ENCODE assay signal across 21 cellular contexts in the genomic region with DNA sequence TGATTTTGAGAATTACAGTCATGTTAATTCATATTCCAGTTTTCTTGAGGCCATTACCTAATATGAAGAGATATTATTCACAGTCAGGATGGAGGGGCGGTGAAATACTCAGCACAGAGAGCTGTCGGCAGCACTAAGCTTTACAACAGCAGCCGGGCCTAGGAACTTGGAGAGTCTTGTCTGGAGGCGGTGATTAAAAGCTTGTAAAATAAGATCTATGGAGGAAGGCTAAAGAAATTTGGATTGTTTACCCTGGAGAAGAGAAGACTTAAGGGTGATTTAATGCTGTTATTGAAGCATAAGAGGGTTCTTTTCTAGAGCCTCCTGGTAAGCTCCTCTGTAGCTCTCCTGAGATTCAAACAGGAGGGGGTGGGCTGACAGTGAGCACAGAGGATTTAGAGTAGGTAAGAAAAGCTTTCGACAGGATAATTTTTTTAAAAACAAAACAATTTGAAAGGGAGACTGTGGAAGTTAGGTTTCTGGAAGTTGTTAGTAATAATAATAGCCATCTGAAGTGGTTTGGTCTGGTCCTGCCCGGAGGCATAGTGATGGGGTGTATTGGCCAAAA.
"Had no signal": no experiment of that assay in that cellular context is flagged by ENCODE, and none has a peak within 500 bp of the region (broad histone marks: within the 10 kb centered on the region; RNA-seq: fewer than 3 reads in every experiment).

No MANE protein-coding gene starts in this region.

- ATAC-seq: activated CD4-positive, CD25-positive, alpha-beta regulatory T cell treated with anti-CD3 and anti-CD28 coated beads, Interleukin-2, amount 50 U/mL, for 24 hours; activated CD8-positive, alpha-beta T cell treated with anti-CD3 and anti-CD28 coated beads, Interleukin-2, amount 10 ng/mL, durations not matched to agents 7 days and 5 days; activated T-cell treated with anti-CD3 and anti-CD28 coated beads, Interleukin-2, amount 50 U/mL, for 72 hours; foreskin keratinocyte; natural killer cell treated with Interleukin-12 subunit alpha and Interleukin-12 subunit beta and Interleukin-15 and Interleukin-18, amount 100 ng/mL, for 72 hours had no signal

- H3K36me3 Mint-ChIP-seq: natural killer cell treated with Interleukin-12 subunit alpha and Interleukin-12 subunit beta and Interleukin-15 and Interleukin-18, amount 100 ng/mL, for 72 hours had no signal

- H3K9me3 Mint-ChIP-seq: activated CD4-positive, alpha-beta T cell treated with anti-CD3 and anti-CD28 coated beads, Interleukin-2, amount 10 ng/mL, durations not matched to agents 7 days and 5 days; T-helper 1 cell treated with Interleukin-12 subunit alpha and Interleukin-12 subunit beta and Interleukin-4 antibody, amounts not matched to agents 30 μg/mL and 1 μg/mL, for 36 hours had no signal

- DNase-seq: activated CD4-positive, alpha-beta T cell treated with anti-CD3 and anti-CD28 coated beads, Interleukin-2, amount 10 ng/mL, durations not matched to agents 7 days and 5 days; activated CD8-positive, alpha-beta memory T cell treated with anti-CD3 and anti-CD28 coated beads, Interleukin-2, amount 50 U/mL, for 4 hours; activated CD8-positive, alpha-beta T cell treated with anti-CD3 and anti-CD28 coated beads, Interleukin-2, amount 10 ng/mL, durations not matched to agents 7 days and 5 days; activated effector memory CD4-positive, alpha-beta T cell treated with anti-CD3 and anti-CD28 coated beads, Interleukin-2, amount 50 U/mL, for 16 hours; activated naive CD4-positive, alpha-beta T cell treated with anti-CD3 and anti-CD28 coated beads, Interleukin-2, amount 50 U/mL, for 16 hours; activated T-cell treated with anti-CD3 and anti-CD28 coated beads, Interleukin-2, amount 50 U/mL, for 72 hours; aorta; brain microvascular endothelial cell; central memory CD4-positive, alpha-beta T cell; dorsolateral prefrontal cortex; foreskin keratinocyte; kidney; left ventricle myocardium inferior; occipital lobe; retina; stimulated activated CD4-positive, alpha-beta T cell treated with anti-CD3 and anti-CD28 coated beads, Interleukin-2, amount 100 ng/mL, for 24 hours; trophoblast cell had no signal

- H3K4me1 ChIP-seq: foreskin keratinocyte had no signal

- H3K4me3 ChIP-seq: dorsolateral prefrontal cortex, left ventricle myocardium inferior had no signal

- H3K27ac Mint-ChIP-seq: activated CD4-positive, alpha-beta T cell treated with anti-CD3 and anti-CD28 coated beads, Interleukin-2, amount 10 ng/mL, durations not matched to agents 7 days and 5 days; activated CD8-positive, alpha-beta T cell treated with anti-CD3 and anti-CD28 coated beads, Interleukin-2, amount 10 ng/mL, durations not matched to agents 7 days and 5 days; activated T-cell treated with anti-CD3 and anti-CD28 coated beads, Interleukin-2, amount 50 U/mL, for 72 hours; natural killer cell treated with Interleukin-12 subunit alpha and Interleukin-12 subunit beta and Interleukin-15 and Interleukin-18, amount 100 ng/mL, for 72 hours; stimulated activated naive CD8-positive, alpha-beta T cell treated with anti-CD3 and anti-CD28 coated beads, Interleukin-15, Interleukin-2, amounts not matched to agents 100 ng/mL and 50 ng/mL, for 24 hours; T-helper 1 cell treated with Interleukin-12 subunit alpha and Interleukin-12 subunit beta and Interleukin-4 antibody, amounts not matched to agents 30 μg/mL and 1 μg/mL, for 36 hours had no signal

- H3K27me3 Mint-ChIP-seq: activated CD4-positive, alpha-beta T cell treated with anti-CD3 and anti-CD28 coated beads, Interleukin-2, amount 10 ng/mL, durations not matched to agents 7 days and 5 days; natural killer cell treated with Interleukin-12 subunit alpha and Interleukin-12 subunit beta and Interleukin-15 and Interleukin-18, amount 100 ng/mL, for 72 hours; stimulated activated naive CD8-positive, alpha-beta T cell treated with anti-CD3 and anti-CD28 coated beads, Interleukin-15, Interleukin-2, amounts not matched to agents 100 ng/mL and 50 ng/mL, for 24 hours had no signal

- H3K36me3 ChIP-seq: brain microvascular endothelial cell, left ventricle myocardium inferior had no signal

- H3K4me1 Mint-ChIP-seq: activated CD4-positive, alpha-beta T cell treated with anti-CD3 and anti-CD28 coated beads, Interleukin-2, amount 10 ng/mL, durations not matched to agents 7 days and 5 days had no signal

- H3K27ac ChIP-seq: brain microvascular endothelial cell, dorsolateral prefrontal cortex, foreskin keratinocyte, left ventricle myocardium inferior had no signal

- H3K4me3 Mint-ChIP-seq: activated CD4-positive, alpha-beta T cell treated with anti-CD3 and anti-CD28 coated beads, Interleukin-2, amount 10 ng/mL, durations not matched to agents 7 days and 5 days; activated CD8-positive, alpha-beta T cell treated with anti-CD3 and anti-CD28 coated beads, Interleukin-2, amount 10 ng/mL, durations not matched to agents 7 days and 5 days; activated T-cell treated with anti-CD3 and anti-CD28 coated beads, Interleukin-2, amount 50 U/mL, for 72 hours; natural killer cell treated with Interleukin-12 subunit alpha and Interleukin-12 subunit beta and Interleukin-15 and Interleukin-18, amount 100 ng/mL, for 72 hours; stimulated activated naive CD8-positive, alpha-beta T cell treated with anti-CD3 and anti-CD28 coated beads, Interleukin-15, Interleukin-2, amounts not matched to agents 100 ng/mL and 50 ng/mL, for 24 hours; T-helper 1 cell treated with Interleukin-12 subunit alpha and Interleukin-12 subunit beta and Interleukin-4 antibody, amounts not matched to agents 30 μg/mL and 1 μg/mL, for 36 hours had no signal

- H3K9me3 ChIP-seq: left ventricle myocardium inferior had no signal
